9 cellular contexts compared by ENCODE assay signal in the genomic region with DNA sequence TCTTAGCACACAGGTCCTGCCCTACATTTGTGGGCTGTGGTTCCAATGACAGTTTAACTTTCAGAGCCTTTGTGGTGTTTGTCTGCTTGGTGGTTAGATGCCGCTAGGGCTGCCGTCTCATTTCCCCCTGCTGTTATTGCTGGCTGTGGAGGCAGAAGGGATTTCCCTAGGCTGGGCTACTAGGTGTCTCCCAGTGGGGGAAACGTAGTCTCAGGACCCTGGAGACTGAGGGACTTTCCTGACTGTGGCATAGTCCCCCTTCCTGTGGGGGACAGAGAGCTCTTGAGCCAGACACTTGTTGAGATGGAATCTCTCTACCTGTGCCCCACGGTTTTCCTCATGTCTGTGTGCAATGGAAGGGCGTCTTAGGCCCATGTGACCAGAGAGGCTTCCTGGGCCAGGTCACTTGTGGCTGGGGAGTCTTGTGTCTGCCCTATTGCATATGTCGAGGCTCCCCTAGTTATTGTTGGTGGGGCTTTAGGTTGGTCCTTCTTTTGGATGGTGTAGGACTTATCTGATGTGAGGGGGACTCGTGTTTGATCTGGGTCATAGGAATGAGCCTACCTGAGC.
A peak's percentile ranks its signal among the peaks of the same experiment; 100 is the strongest.
DNase-seq lines count a peak whose midpoint lies in the region; ATAC-seq and TF ChIP-seq lines count a peak whose summit lies in the region.
"Had no signal": no experiment of that assay in that cellular context is flagged by ENCODE, and none has a peak within 500 bp of the region (broad histone marks: within the 10 kb centered on the region; RNA-seq: fewer than 3 reads in every experiment).

No MANE protein-coding gene starts in this region.

- peak; percentile 39 for TF ChIP-seq CTCF in brain microvascular endothelial cell (IDR thresholded peaks at IDR 0.05; ENCODE audit: low read depth, low read length, missing control alignments)
- no peak for TF ChIP-seq CTCF in gastroesophageal sphincter (IDR thresholded peaks at IDR 0.05)

- H3K27me3 ChIP-seq in brain microvascular endothelial cell (replicated peaks) (no peaks in the 10 kb centered on the region), gastroesophageal sphincter (no peaks in the 10 kb centered on the region)

- no peak overlapping the region for H3K4me3 ChIP-seq in brain microvascular endothelial cell (ENCODE audit: low read depth, low read length)
- H3K4me3 ChIP-seq in gastroesophageal sphincter: no peak overlapping the region
- H3K4me3 ChIP-seq: K562 had no signal

- 80 to 100% methylated on average over 1 of the region's 7 CpGs for WGBS in gastroesophageal sphincter (ENCODE audit: low coverage in 1 of 2), 2 donors

- no peak overlapping the region for H3K27ac ChIP-seq in brain microvascular endothelial cell
- H3K27ac ChIP-seq in gastroesophageal sphincter: peak overlapping the region in 1 of 4 donors; percentile 3

- peaks cover 2 to 80% (median 15%) of the 10 kb centered on the region in 3 donors for H3K4me1 ChIP-seq in gastroesophageal sphincter

- no peaks in the 10 kb centered on the region for H3K36me3 ChIP-seq in brain microvascular endothelial cell (replicated peaks)
- no peaks in the 10 kb centered on the region for H3K36me3 ChIP-seq in gastroesophageal sphincter

- TF ChIP-seq POLR2A in gastroesophageal sphincter (IDR thresholded peaks at IDR 0.05): no peak

- in situ Hi-C loops in brain microvascular endothelial cell (cut with HindIII; ENCODE audit: low pct_ligation_motif_present, low sequenced_read_pairs): no loop called here

- H3K9me3 ChIP-seq in gastroesophageal sphincter: no peaks in the 10 kb centered on the region

- ATAC-seq in GM18519 (IDR thresholded peaks at IDR 0.05; ENCODE audit: low FRiP score, unreplicated experiment): peak; percentile 97
- peak; percentile 98 for ATAC-seq in HG02840 (IDR thresholded peaks at IDR 0.05; ENCODE audit: low FRiP score, unreplicated experiment)
- ATAC-seq in gastroesophageal sphincter: no peak
- ATAC-seq: K562 had no signal

- peak; percentile 8 for DNase-seq in SW480 (ENCODE audit: low spot score)
- peak; percentile 49 for DNase-seq in brain microvascular endothelial cell
- peak; percentile 7 for DNase-seq in stimulated activated CD8-positive, alpha-beta memory T cell treated with anti-CD3 and anti-CD28 coated beads, Interleukin-15, amount 100 ng/mL, for 1 hour (ENCODE audit: low read depth)
- no peak for DNase-seq in cerebellar cortex (ENCODE audit: low spot score)
- DNase-seq in NCI-H2107 treated with DMSO at 0.1 percent for 48 hours (lab: John Stamatoyannopoulos, UW; ENCODE audit: unreplicated experiment): no peak

- TF ChIP-seq EP300 in gastroesophageal sphincter (IDR thresholded peaks at IDR 0.05): no peak

Comparison
In these comparisons a context has a peak if more than half of its experiments do, and no peak if none do; other contexts are left out.
1. DNase-seq: peak in SW480 (single experiment), brain microvascular endothelial cell (single experiment) and stimulated activated CD8-positive, alpha-beta memory T cell treated with anti-CD3 and anti-CD28 coated beads, Interleukin-15, amount 100 ng/mL, for 1 hour (single experiment); none in cerebellar cortex (single experiment) and NCI-H2107 treated with DMSO at 0.1 percent for 48 hours (single experiment).